8 cellular contexts compared by ENCODE assay signal in genomic region chr4:67087897-67088296, GRCh38.
DNase-seq lines count a peak whose midpoint lies in the region; ATAC-seq and TF ChIP-seq lines count a peak whose summit lies in the region.

No MANE protein-coding gene starts in this region.

- H3K27ac ChIP-seq in SJCRH30 = no peak overlapping the region

- ATAC-seq in GM19397 (IDR thresholded peaks at IDR 0.05; ENCODE audit: unreplicated experiment) (peak; percentile 91), HG03439 (IDR thresholded peaks at IDR 0.05; ENCODE audit: unreplicated experiment) (peak; percentile 79), HG03521 (IDR thresholded peaks at IDR 0.05; ENCODE audit: unreplicated experiment) (no peak)

- no peak overlapping the region for H3K4me3 ChIP-seq in SJCRH30
- H3K4me3 ChIP-seq in cardiac fibroblast (replicated peaks in 1 of 2; ENCODE audit: low read depth in 2 of 2, low read length in 2 of 2) = no peak overlapping the region

- H3K4me1 ChIP-seq in SJCRH30 = no peaks in the 10 kb centered on the region

- H3K36me3 ChIP-seq in SJCRH30 = no peaks in the 10 kb centered on the region

- no peaks in the 10 kb centered on the region for H3K9me3 ChIP-seq in SJCRH30 (replicated peaks)

- DNase-seq in DMS53 treated with DMSO at 0.1 percent for 48 hours (lab: John Stamatoyannopoulos, UW; ENCODE audit: unreplicated experiment) (peak; percentile 69), SJCRH30 (peak; percentile 49 to 79), cardiac fibroblast (ENCODE audit: low read depth in 2 of 2) (peak; percentile 4 to 34), mucosa of gallbladder (ENCODE audit: low spot score) (peak; percentile 41), NCI-H2227 treated with DMSO at 0.1 percent for 48 hours (lab: John Stamatoyannopoulos, UW) (no peak)

- no peaks in the 10 kb centered on the region for H3K27me3 ChIP-seq in SJCRH30

- peak; percentile 43 for TF ChIP-seq CTCF in cardiac fibroblast (IDR thresholded peaks at IDR 0.05; ENCODE audit: low read depth, low read length)
